In genomic region chr3:153577059-153577736, GRCh38 we compare ENCODE assay signal across 1 cellular context.
TF ChIP-seq lines count a peak whose summit lies in the region.

No MANE protein-coding gene starts in this region.

TF ChIP-seq in GM12878, 131 proteins besides CTCF, POLR2A, EP300 and RAD21 (continued from another document):
- no peak for TF ChIP-seq ZNF592 (IDR thresholded peaks at IDR 0.05)
TF ChIP-seq in GM12878: peak in this region for 0.
